ENCODE assay signal across 1 cellular context in genomic region chr5:103433216-103433615, GRCh38.
TF ChIP-seq lines count a peak whose summit lies in the region.

No MANE protein-coding gene starts in this region.

TF ChIP-seq in SK-N-SH, 30 proteins besides CTCF, POLR2A, EP300 and RAD21 (continued from another document):
- TF ChIP-seq, protein P1, sequence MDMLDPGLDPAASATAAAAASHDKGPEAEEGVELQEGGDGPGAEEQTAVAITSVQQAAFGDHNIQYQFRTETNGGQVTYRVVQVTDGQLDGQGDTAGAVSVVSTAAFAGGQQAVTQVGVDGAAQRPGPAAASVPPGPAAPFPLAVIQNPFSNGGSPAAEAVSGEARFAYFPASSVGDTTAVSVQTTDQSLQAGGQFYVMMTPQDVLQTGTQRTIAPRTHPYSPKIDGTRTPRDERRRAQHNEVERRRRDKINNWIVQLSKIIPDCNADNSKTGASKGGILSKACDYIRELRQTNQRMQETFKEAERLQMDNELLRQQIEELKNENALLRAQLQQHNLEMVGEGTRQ (IDR thresholded peaks at IDR 0.05; ENCODE audit: borderline replicate concordance, low read depth, low read length), result no peak
- TF ChIP-seq FOXJ3 (CRISPR knock-in tag; IDR thresholded peaks at IDR 0.05) (no peak), MXI1 (IDR thresholded peaks at IDR 0.05; ENCODE audit: low read depth, low read length) (no peak), ELF1 (IDR thresholded peaks at IDR 0.05) (no peak), NFIC (IDR thresholded peaks at IDR 0.05; ENCODE audit: borderline replicate concordance) (no peak), FOSL2 (IDR thresholded peaks at IDR 0.05; ENCODE audit: borderline replicate concordance, low read depth) (peak; percentile 35; the same call in 1 of the 2 replicates)
